In genomic region chr11:11450744-11451362, GRCh38 we compare ENCODE assay signal across 13 cellular contexts.
A peak's percentile ranks its signal among the peaks of the same experiment; 100 is the strongest.
DNase-seq lines count a peak whose midpoint lies in the region; ATAC-seq and TF ChIP-seq lines count a peak whose summit lies in the region.
"Had no signal": no experiment of that assay in that cellular context is flagged by ENCODE, and none has a peak within 500 bp of the region (broad histone marks: within the 10 kb centered on the region; RNA-seq: fewer than 3 reads in every experiment).

No MANE protein-coding gene starts in this region.

- DNase-seq in A673 (ENCODE audit: low spot score), result peak; percentile 12
- DNase-seq in HS-27A (ENCODE audit: low read depth), result peak; percentile 97
- DNase-seq in astrocyte of the hippocampus (ENCODE audit: low read depth, low spot score), result peak; percentile 69
- peak; percentile 17 for DNase-seq in kidney glomerular epithelial cell (lab: John Stamatoyannopoulos, UW)
- DNase-seq in UCSD-AML1 (lab: John Stamatoyannopoulos, UW; ENCODE audit: unreplicated experiment), result no peak
- no peak for DNase-seq in erythroblast (lab: John Stamatoyannopoulos, UW)
- DNase-seq in NCI-H748 (lab: John Stamatoyannopoulos, UW; ENCODE audit: unreplicated experiment), result no peak
- DNase-seq: activated B cell treated with CpG ODN at 0.5 μM for 24 hours; activated CD8-positive, alpha-beta memory T cell treated with anti-CD3 and anti-CD28 coated beads, Interleukin-2, amount 50 U/mL, for 48 hours; NCI-H345; testis had no signal

- H3K4me3 ChIP-seq in A673 (ENCODE audit: low read depth, low read length, poor library complexity, severe bottlenecking), result no peak overlapping the region
- H3K4me3 ChIP-seq: testis had no signal

- TF ChIP-seq POLR2A in erythroblast (IDR thresholded peaks at IDR 0.05; ENCODE audit: low read length), result no peak

- no peaks in the 10 kb centered on the region for H3K36me3 ChIP-seq in A673 (ENCODE audit: insufficient read depth, low read length, poor library complexity, severe bottlenecking)

- no TSS peak for BruUV-seq in A673 (replicated peaks; lab: Mats Ljungman, UMichigan)

- H3K4me1 ChIP-seq in A673 (ENCODE audit: insufficient read depth, low read length, poor library complexity, severe bottlenecking), result no peaks in the 10 kb centered on the region
- H3K4me1 ChIP-seq: parathyroid adenoma had no signal

- no peaks in the 10 kb centered on the region for H3K27me3 ChIP-seq in A673 (replicated peaks; ENCODE audit: insufficient read depth, low read depth, low read length, poor library complexity)
- H3K27me3 ChIP-seq: testis had no signal

- intact Hi-C loops in A673 (cut with micrococcal nuclease; ENCODE audit: unreplicated experiment), result no loop called here

- POLR2A ChIA-PET in A673 (lab: Charles Lee; ENCODE audit: low non-redundant PET), result no interaction called here

- CTCF ChIA-PET in A673 (lab: Charles Lee), result no interaction called here

- ATAC-seq in GM18907 (IDR thresholded peaks at IDR 0.05; ENCODE audit: unreplicated experiment), result no peak

- no peaks in the 10 kb centered on the region for H3K9me3 ChIP-seq in A673 (ENCODE audit: low read depth, low read length, poor library complexity, severe bottlenecking)
- H3K9me3 ChIP-seq: testis had no signal

- no peak for TF ChIP-seq CTCF in A673 (conservative IDR thresholded peaks at IDR 0.05; ENCODE audit: low read depth, low read length)

- H3K27ac ChIP-seq in A673 (ENCODE audit: low read depth, low read length, poor library complexity, severe bottlenecking), result no peak overlapping the region
- H3K27ac ChIP-seq: parathyroid adenoma, testis had no signal

Comparison
In these comparisons a context has a peak if more than half of its experiments do, and no peak if none do; other contexts are left out.
1. DNase-seq: peak in A673 (single experiment), HS-27A (single experiment), astrocyte of the hippocampus (single experiment) and kidney glomerular epithelial cell (single experiment); none in UCSD-AML1 (single experiment), erythroblast (0 of 2) and NCI-H748 (single experiment).